1 cellular context compared by ENCODE assay signal in genomic region chr15:99719096-99719541, GRCh38.
TF ChIP-seq lines count a peak whose summit lies in the region.

No MANE protein-coding gene starts in this region.

TF ChIP-seq in GM12878, 131 proteins besides CTCF, POLR2A, EP300 and RAD21 (continued from another document and continues in another):
- TF ChIP-seq SPI1 (IDR thresholded peaks at IDR 0.05; ENCODE audit: borderline replicate concordance, insufficient read depth, low read depth, low read length) = no peak
- no peak for TF ChIP-seq SUZ12 (IDR thresholded peaks at IDR 0.05; ENCODE audit: unreplicated experiment)
- TF ChIP-seq SREBF1 (IDR thresholded peaks at IDR 0.05; ENCODE audit: low read length) = no peak
- TF ChIP-seq MEF2A (IDR thresholded peaks at IDR 0.05; ENCODE audit: insufficient read depth, low read depth, low read length) = peak; percentile 85
- no peak for TF ChIP-seq POU2F2 (IDR thresholded peaks at IDR 0.05; ENCODE audit: borderline replicate concordance, low read depth, low read length)
- no peak for TF ChIP-seq MAX (IDR thresholded peaks at IDR 0.05; ENCODE audit: low read depth, low read length)
- TF ChIP-seq ZNF622 (IDR thresholded peaks at IDR 0.05) = no peak
- no peak for TF ChIP-seq FOS (IDR thresholded peaks at IDR 0.05; ENCODE audit: borderline replicate concordance, extremely low read depth, insufficient read length)
- TF ChIP-seq MYB (IDR thresholded peaks at IDR 0.05; ENCODE audit: borderline replicate concordance, low read depth, low read length) = no peak
- TF ChIP-seq MXI1 (IDR thresholded peaks at IDR 0.05; ENCODE audit: low read depth, low read length) = no peak
- no peak for TF ChIP-seq TAF1 (IDR thresholded peaks at IDR 0.05; ENCODE audit: borderline replicate concordance, low read depth, low read length)
- no peak for TF ChIP-seq BRCA1 (IDR thresholded peaks at IDR 0.05; ENCODE audit: low read depth, low read length)
- TF ChIP-seq TCF3 (IDR thresholded peaks at IDR 0.05; ENCODE audit: borderline replicate concordance, insufficient read depth, low read depth, low read length) = no peak
- TF ChIP-seq ATF2 (IDR thresholded peaks at IDR 0.05; ENCODE audit: low read length) = peak; percentile 72
- TF ChIP-seq BCL3 (IDR thresholded peaks at IDR 0.05; ENCODE audit: borderline replicate concordance, insufficient read depth, low read depth, low read length, poor library complexity, severe bottlenecking) = peak; percentile 62
- TF ChIP-seq CBFB (IDR thresholded peaks at IDR 0.05; ENCODE audit: low read depth) = peak; percentile 99
- TF ChIP-seq NR2C1 (IDR thresholded peaks at IDR 0.05) = no peak
- TF ChIP-seq RAD51 (IDR thresholded peaks at IDR 0.05) = no peak
- TF ChIP-seq DPF2 (IDR thresholded peaks at IDR 0.05) = no peak
- TF ChIP-seq CBX5 (IDR thresholded peaks at IDR 0.05; ENCODE audit: low read depth) = peak; percentile 48; the same call in 1 of the 2 replicates
- TF ChIP-seq PKNOX1 (IDR thresholded peaks at IDR 0.05) = no peak
- TF ChIP-seq KLF5 (IDR thresholded peaks at IDR 0.05; ENCODE audit: partially characterized antibody) = no peak
- no peak for TF ChIP-seq JUND (IDR thresholded peaks at IDR 0.05; ENCODE audit: low read depth, low read length)
- no peak for TF ChIP-seq POLR2AphosphoS2 (IDR thresholded peaks at IDR 0.05; ENCODE audit: low read depth, low read length)
- peak; percentile 52 for TF ChIP-seq ATF7 (IDR thresholded peaks at IDR 0.05; ENCODE audit: low read depth)
- TF ChIP-seq ZNF24 (IDR thresholded peaks at IDR 0.05) = no peak
- no peak for TF ChIP-seq WRNIP1 (IDR thresholded peaks at IDR 0.05; ENCODE audit: borderline replicate concordance, low read depth, low read length)
- peak; percentile 47; the same call in 1 of the 2 replicates for TF ChIP-seq CREM (IDR thresholded peaks at IDR 0.05; ENCODE audit: low read depth)
- TF ChIP-seq KDM1A (IDR thresholded peaks at IDR 0.05; ENCODE audit: borderline replicate concordance) = no peak
- TF ChIP-seq USF1 (IDR thresholded peaks at IDR 0.05; ENCODE audit: borderline replicate concordance, extremely low read length, insufficient read depth, low read depth, low read length) = no peak
- no peak for TF ChIP-seq ASH2L (IDR thresholded peaks at IDR 0.05; ENCODE audit: borderline replicate concordance, low read depth)
- no peak for TF ChIP-seq CUX1 (IDR thresholded peaks at IDR 0.05; ENCODE audit: insufficient replicate concordance, low read depth, low read length)
- TF ChIP-seq REST (IDR thresholded peaks at IDR 0.05; ENCODE audit: low read depth, low read length) = no peak
- TF ChIP-seq LARP7 (IDR thresholded peaks at IDR 0.05) = no peak
- TF ChIP-seq EZH2 (IDR thresholded peaks at IDR 0.05; ENCODE audit: borderline replicate concordance, control insufficient read depth, low read depth, low read length) = no peak
- TF ChIP-seq SMAD5 (IDR thresholded peaks at IDR 0.05; ENCODE audit: low read depth) = no peak
- TF ChIP-seq NRF1 (conservative IDR thresholded peaks at IDR 0.05; ENCODE audit: low read depth, low read length) = no peak
- no peak for TF ChIP-seq GATAD2B (conservative IDR thresholded peaks at IDR 0.05; ENCODE audit: low read depth)
- no peak for TF ChIP-seq ESRRA (IDR thresholded peaks at IDR 0.05; ENCODE audit: low read length)
- peak; percentile 92 for TF ChIP-seq MTA3 (IDR thresholded peaks at IDR 0.05; ENCODE audit: borderline replicate concordance, low read length)
- TF ChIP-seq E2F8 (IDR thresholded peaks at IDR 0.05; ENCODE audit: low read depth, partially characterized antibody) = no peak
- TF ChIP-seq CBX3 (IDR thresholded peaks at IDR 0.05; ENCODE audit: borderline replicate concordance, low read depth) = no peak
- no peak for TF ChIP-seq KAT2A (conservative IDR thresholded peaks at IDR 0.05; ENCODE audit: control insufficient read depth, low read depth, low read length)
- peak; percentile 43; the same call in 1 of the 2 replicates for TF ChIP-seq ZBED1 (IDR thresholded peaks at IDR 0.05; ENCODE audit: borderline replicate concordance)
- TF ChIP-seq MYC (IDR thresholded peaks at IDR 0.05; ENCODE audit: insufficient read depth, insufficient read length, insufficient replicate concordance, low read length, severe bottlenecking) = no peak
- no peak for TF ChIP-seq STAT3 (IDR thresholded peaks at IDR 0.05; ENCODE audit: low read depth, low read length)
- no peak for TF ChIP-seq PAX8 (IDR thresholded peaks at IDR 0.05)
- 0 out of 2 replicates have a peak, but pooled peaks have one; percentile 21 for TF ChIP-seq TCF12 (IDR thresholded peaks at IDR 0.05; ENCODE audit: low read depth, low read length)
- no peak for TF ChIP-seq CHD1 (IDR thresholded peaks at IDR 0.05; ENCODE audit: low read depth, low read length)
- TF ChIP-seq IRF3 (IDR thresholded peaks at IDR 0.05) = no peak
- 0 out of 2 replicates have a peak, but pooled peaks have one; percentile 37 for TF ChIP-seq GABPA (IDR thresholded peaks at IDR 0.05; ENCODE audit: low read depth)
- TF ChIP-seq RB1 (IDR thresholded peaks at IDR 0.05; ENCODE audit: borderline replicate concordance) = no peak
- no peak for TF ChIP-seq HCFC1 (IDR thresholded peaks at IDR 0.05; ENCODE audit: low read length)
- TF ChIP-seq ZNF217 (IDR thresholded peaks at IDR 0.05) = no peak
